24 cellular contexts compared by ENCODE assay signal in the genomic region with DNA sequence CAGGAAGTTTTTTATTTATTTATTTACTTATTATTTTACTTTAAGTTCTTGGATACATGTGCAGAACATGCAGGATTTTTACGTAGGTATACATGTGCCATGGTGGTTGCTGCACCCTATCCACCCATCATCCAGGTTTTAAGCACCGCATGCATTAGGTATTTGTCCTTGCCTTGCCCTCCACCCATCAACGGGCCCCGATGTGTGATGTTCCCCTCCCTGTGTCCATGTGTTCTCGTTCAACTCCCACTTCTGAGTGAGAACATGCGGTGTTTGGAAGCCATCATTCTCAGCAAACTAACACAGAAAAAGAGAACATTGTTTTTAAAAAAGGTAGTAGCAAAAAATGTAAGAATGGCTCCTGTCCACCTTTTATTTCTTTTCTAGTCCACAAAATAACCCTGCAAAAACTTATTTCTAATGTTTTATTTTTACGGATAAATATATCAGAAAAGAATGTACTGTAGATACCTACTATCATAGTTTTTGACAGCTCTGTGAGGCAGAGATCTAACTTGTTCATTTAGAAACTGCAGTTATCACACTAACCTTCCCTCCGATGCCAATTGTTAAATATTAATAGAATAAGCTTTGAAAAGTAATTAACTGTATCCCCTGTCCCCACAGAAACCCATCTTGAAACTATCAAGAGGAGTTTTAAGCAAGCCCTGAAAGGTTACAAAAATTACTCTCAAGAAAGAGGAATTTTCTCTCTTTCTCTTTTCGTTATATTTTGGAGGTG.
DNase-seq lines count a peak whose midpoint lies in the region; ATAC-seq and TF ChIP-seq lines count a peak whose summit lies in the region.
"Had no signal": no experiment of that assay in that cellular context is flagged by ENCODE, and none has a peak within 500 bp of the region (broad histone marks: within the 10 kb centered on the region; RNA-seq: fewer than 3 reads in every experiment).

No MANE protein-coding gene starts in this region.

- H3K9ac ChIP-seq in OCI-LY3 (ENCODE audit: low read length) = peak overlapping the region; percentile 29

- intact Hi-C loops in tibial artery (cut with DNase I; ENCODE audit: low total_unique reads) = no loop called here

- H3K79me2 ChIP-seq in OCI-LY3 (ENCODE audit: low read length) = no peaks in the 10 kb centered on the region

- no peak overlapping the region for H2AFZ ChIP-seq in OCI-LY3 (ENCODE audit: low read depth, low read length)

- H3K36me3 ChIP-seq in OCI-LY3 (replicated peaks; ENCODE audit: low read depth, low read length) (no peaks in the 10 kb centered on the region), right atrium auricular region (no peaks in the 10 kb centered on the region), tibial artery (no peaks in the 10 kb centered on the region)
- H3K36me3 ChIP-seq: neutrophil, thoracic aorta, vagina had no signal

- H3K9me3 ChIP-seq in OCI-LY3 (ENCODE audit: insufficient read depth, low read length) = no peaks in the 10 kb centered on the region
- H3K9me3 ChIP-seq in right atrium auricular region = no peaks in the 10 kb centered on the region
- no peaks in the 10 kb centered on the region for H3K9me3 ChIP-seq in tibial artery
- H3K9me3 ChIP-seq: neutrophil, thoracic aorta, vagina had no signal

- H3K4me3 ChIP-seq in OCI-LY3 (ENCODE audit: low read length) (peak overlapping the region; percentile 53), right atrium auricular region (no peak overlapping the region), tibial artery (no peak overlapping the region), foreskin fibroblast (ENCODE audit: low read depth in 1 of 2, low read length in 2 of 2) (no peak overlapping the region)
- H3K4me3 ChIP-seq: dorsolateral prefrontal cortex, thoracic aorta, vagina had no signal

- peaks cover 70% of the 10 kb centered on the region for H3K4me1 ChIP-seq in OCI-LY3 (ENCODE audit: low read length)
- H3K4me1 ChIP-seq in right atrium auricular region = peaks cover 0 to 30% of the 10 kb centered on the region in 2 donors
- H3K4me1 ChIP-seq in tibial artery = peaks cover 0 to 98% (median 34%) of the 10 kb centered on the region in 4 donors

- H3K27ac ChIP-seq in OCI-LY3 (ENCODE audit: low read length) (peak overlapping the region; percentile 47), right atrium auricular region (peak overlapping the region; percentile 68 to 87), tibial artery (peak overlapping the region; percentile 29 to 34)
- H3K27ac ChIP-seq: C4-2B, dorsolateral prefrontal cortex, neutrophil, vagina had no signal

- no peak for DNase-seq in right atrium auricular region (ENCODE audit: low spot score)
- DNase-seq in tibial artery = no peak
- DNase-seq in foreskin fibroblast = no peak
- no peak for DNase-seq in NK-92 (lab: John Stamatoyannopoulos, UW; ENCODE audit: unreplicated experiment)
- no peak for DNase-seq in omental fat pad (ENCODE audit: low spot score)
- DNase-seq: activated CD4-positive, alpha-beta T cell treated with anti-CD3 and anti-CD28 coated beads, Interleukin-2, amount 50 U/mL, for 1 hour; aorta; dorsolateral prefrontal cortex; H7; kidney glomerular epithelial cell; mammary epithelial cell; NCI-H2029 treated with DMSO at 0.1 percent for 48 hours; NCI-H226; NCI-H82; retina; stimulated activated CD4-positive, alpha-beta T cell treated with anti-CD3 and anti-CD28 coated beads, Interleukin-4, amount 100 ng/mL, for 4 hours; stimulated activated naive CD4-positive, alpha-beta T cell treated with Interleukin-2 at 50 U/mL for 16 hours had no signal

- ATAC-seq in GM21619 (IDR thresholded peaks at IDR 0.05; ENCODE audit: unreplicated experiment) (peak; percentile 69), omental fat pad (ENCODE audit: low FRiP score) (no peak)
- ATAC-seq: activated T-helper 17 cell treated with anti-CD3 and anti-CD28 coated beads, Interleukin-2, amount 50 U/mL, for 72 hours had no signal

- peak overlapping the region; percentile 71 for H3K4me2 ChIP-seq in OCI-LY3 (ENCODE audit: low read length)

- no peaks in the 10 kb centered on the region for H4K20me1 ChIP-seq in OCI-LY3 (ENCODE audit: insufficient read depth, low read length)

- H3K27me3 ChIP-seq in OCI-LY3 (ENCODE audit: low read depth, low read length) (no peaks in the 10 kb centered on the region), right atrium auricular region (no peaks in the 10 kb centered on the region), tibial artery (no peaks in the 10 kb centered on the region)
- H3K27me3 ChIP-seq: dorsolateral prefrontal cortex, neutrophil, vagina had no signal

- TF ChIP-seq CTCF in OCI-LY3 (IDR thresholded peaks at IDR 0.05; ENCODE audit: low read depth, low read length) (no peak), right atrium auricular region (IDR thresholded peaks at IDR 0.05) (no peak), tibial artery (IDR thresholded peaks at IDR 0.05) (no peak), foreskin fibroblast (IDR thresholded peaks at IDR 0.05; ENCODE audit: low read depth, low read length) (no peak), omental fat pad (IDR thresholded peaks at IDR 0.05) (no peak)
